ENCODE assay signal across 24 cellular contexts in genomic region chr5:90402521-90403255, GRCh38.
"Had no signal": no experiment of that assay in that cellular context is flagged by ENCODE, and none has a peak within 500 bp of the region (broad histone marks: within the 10 kb centered on the region; RNA-seq: fewer than 3 reads in every experiment).

No MANE protein-coding gene starts in this region.

- H3K27ac Mint-ChIP-seq: activated B cell treated with CpG ODN at 0.5 μM for 24 hours; activated CD4-positive, alpha-beta T cell treated with anti-CD3 and anti-CD28 coated beads for 36 hours; activated naive CD8-positive, alpha-beta T cell; activated T-cell treated with anti-CD3 and anti-CD28 coated beads, Interleukin-2, amount 50 U/mL, for 24 hours; activated T-helper 2 cell treated with anti-CD3 and anti-CD28 coated beads, Interferon-gamma antibody, Interleukin-2, Interleukin-4, amounts not matched to agents 10 μg/mL and 5 μg/mL and 100 μg/mL, durations not matched to agents 14 hours and 24 hours and 36 hours; effector memory CD8-positive, alpha-beta T cell; nephron; stimulated activated naive CD8-positive, alpha-beta T cell treated with anti-CD3 and anti-CD28 coated beads, Interleukin-15, Interleukin-2, amounts not matched to agents 100 ng/mL and 50 ng/mL, for 24 hours; T-helper 1 cell treated with Interleukin-12 subunit alpha and Interleukin-12 subunit beta and Interleukin-4 antibody, amounts not matched to agents 30 μg/mL and 1 μg/mL, for 36 hours had no signal

- DNase-seq: activated B cell treated with CpG ODN at 0.5 μM for 24 hours; activated CD4-positive, alpha-beta T cell treated with anti-CD3 and anti-CD28 coated beads for 36 hours; activated CD4-positive, alpha-beta T cell treated with anti-CD3 and anti-CD28 coated beads, Interleukin-2, amount 50 U/mL, for 4 hours; activated CD8-positive, alpha-beta memory T cell treated with anti-CD3 and anti-CD28 coated beads for 24 hours; activated CD8-positive, alpha-beta memory T cell treated with anti-CD3 and anti-CD28 coated beads, Interleukin-2, amount 50 U/mL, for 4 hours; activated naive CD4-positive, alpha-beta T cell; activated T-cell treated with anti-CD3 and anti-CD28 coated beads, Interleukin-2, amount 50 U/mL, for 24 hours; dermis blood vessel endothelial cell; effector memory CD8-positive, alpha-beta T cell; gastrocnemius medialis; head of caudate nucleus; midbrain; pancreas; psoas muscle; substantia nigra; tibial artery had no signal

- H3K27me3 ChIP-seq: esophagus muscularis mucosa, gastrocnemius medialis, neutrophil, pancreas, right atrium auricular region, tibial artery had no signal

- H3K4me1 ChIP-seq: pancreas had no signal

- H3K4me3 Mint-ChIP-seq: activated B cell treated with CpG ODN at 0.5 μM for 24 hours; activated CD4-positive, alpha-beta T cell treated with anti-CD3 and anti-CD28 coated beads for 36 hours; activated naive CD8-positive, alpha-beta T cell; activated T-cell treated with anti-CD3 and anti-CD28 coated beads, Interleukin-2, amount 50 U/mL, for 24 hours; effector memory CD8-positive, alpha-beta T cell; nephron; stimulated activated naive CD8-positive, alpha-beta T cell treated with anti-CD3 and anti-CD28 coated beads, Interleukin-15, Interleukin-2, amounts not matched to agents 100 ng/mL and 50 ng/mL, for 24 hours; T-helper 1 cell treated with Interleukin-12 subunit alpha and Interleukin-12 subunit beta and Interleukin-4 antibody, amounts not matched to agents 30 μg/mL and 1 μg/mL, for 36 hours had no signal

- H3K27ac ChIP-seq: esophagus muscularis mucosa, gastrocnemius medialis, neutrophil, pancreas, psoas muscle, right atrium auricular region, tibial artery had no signal

- H3K9me3 Mint-ChIP-seq: activated B cell treated with CpG ODN at 0.5 μM for 24 hours; activated T-cell treated with anti-CD3 and anti-CD28 coated beads, Interleukin-2, amount 50 U/mL, for 24 hours; activated T-helper 2 cell treated with anti-CD3 and anti-CD28 coated beads, Interferon-gamma antibody, Interleukin-2, Interleukin-4, amounts not matched to agents 10 μg/mL and 5 μg/mL and 100 μg/mL, durations not matched to agents 14 hours and 24 hours and 36 hours; effector memory CD8-positive, alpha-beta T cell; nephron; stimulated activated naive CD8-positive, alpha-beta T cell treated with anti-CD3 and anti-CD28 coated beads, Interleukin-15, Interleukin-2, amounts not matched to agents 100 ng/mL and 50 ng/mL, for 24 hours; T-helper 1 cell treated with Interleukin-12 subunit alpha and Interleukin-12 subunit beta and Interleukin-4 antibody, amounts not matched to agents 30 μg/mL and 1 μg/mL, for 36 hours had no signal

- H3K9me3 ChIP-seq: esophagus muscularis mucosa, gastrocnemius medialis, neutrophil, pancreas, psoas muscle, right atrium auricular region, tibial artery had no signal

- H3K27me3 Mint-ChIP-seq: activated B cell treated with CpG ODN at 0.5 μM for 24 hours; activated CD4-positive, alpha-beta T cell treated with anti-CD3 and anti-CD28 coated beads for 36 hours; activated naive CD8-positive, alpha-beta T cell; activated T-cell treated with anti-CD3 and anti-CD28 coated beads, Interleukin-2, amount 50 U/mL, for 24 hours; effector memory CD8-positive, alpha-beta T cell; stimulated activated naive CD8-positive, alpha-beta T cell treated with anti-CD3 and anti-CD28 coated beads, Interleukin-15, Interleukin-2, amounts not matched to agents 100 ng/mL and 50 ng/mL, for 24 hours had no signal

- H3K4me3 ChIP-seq: esophagus muscularis mucosa, gastrocnemius medialis, pancreas, psoas muscle, right atrium auricular region, tibial artery had no signal

- ATAC-seq: activated CD4-positive, alpha-beta T cell treated with anti-CD3 and anti-CD28 coated beads for 36 hours; effector memory CD8-positive, alpha-beta T cell; gastrocnemius medialis; pancreas; psoas muscle had no signal
